Comparison of ENCODE assay signal across 1 cellular context in genomic region chr19:3029070-3029923, GRCh38.
TF ChIP-seq lines count a peak whose summit lies in the region.

Gene TLE2, minus strand, starts transcription at chr19:3029280. Its CDS starts 376 bp downstream, at chr19:3028904.

TF ChIP-seq in K562, 482 proteins besides CTCF, POLR2A, EP300 and RAD21 (continued from another document):
- TF ChIP-seq, protein P1, sequence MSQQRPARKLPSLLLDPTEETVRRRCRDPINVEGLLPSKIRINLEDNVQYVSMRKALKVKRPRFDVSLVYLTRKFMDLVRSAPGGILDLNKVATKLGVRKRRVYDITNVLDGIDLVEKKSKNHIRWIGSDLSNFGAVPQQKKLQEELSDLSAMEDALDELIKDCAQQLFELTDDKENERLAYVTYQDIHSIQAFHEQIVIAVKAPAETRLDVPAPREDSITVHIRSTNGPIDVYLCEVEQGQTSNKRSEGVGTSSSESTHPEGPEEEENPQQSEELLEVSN (IDR thresholded peaks at IDR 0.05; ENCODE audit: borderline replicate concordance in 1 of 2, extremely low read depth in 1 of 2, insufficient read depth in 1 of 2, insufficient read length in 1 of 2, low read depth in 1 of 2, low read length in 1 of 2, poor library complexity in 1 of 2, severe bottlenecking in 1 of 2): peak in 1 of 2 experiments; percentile 41
- no peak for TF ChIP-seq CCNT2 (IDR thresholded peaks at IDR 0.05; ENCODE audit: borderline replicate concordance, extremely low read depth, insufficient read length, low read depth, low read length)
- no peak for TF ChIP-seq PCBP2 (IDR thresholded peaks at IDR 0.05; ENCODE audit: low read depth, low read length, poor library complexity, severe bottlenecking)
- no peak for TF ChIP-seq ZNF592 (IDR thresholded peaks at IDR 0.05)
- TF ChIP-seq ZBTB8A (IDR thresholded peaks at IDR 0.05; ENCODE audit: partially characterized antibody): no peak
- peak; percentile 56; the same call in 1 of the 2 replicates for TF ChIP-seq ZBTB7A (IDR thresholded peaks at IDR 0.05; ENCODE audit: borderline replicate concordance, control insufficient read depth, low read depth, low read length)
- TF ChIP-seq VEZF1 (CRISPR knock-in tag; IDR thresholded peaks at IDR 0.05): peak; percentile 82
- no peak for TF ChIP-seq ZNF263 (CRISPR knock-in tag; IDR thresholded peaks at IDR 0.05; ENCODE audit: borderline replicate concordance)
- TF ChIP-seq ZNF140 (CRISPR knock-in tag; IDR thresholded peaks at IDR 0.05): no peak
- TF ChIP-seq ARID3B (CRISPR knock-in tag; IDR thresholded peaks at IDR 0.05; ENCODE audit: borderline replicate concordance): no peak
- TF ChIP-seq ZNF740 (CRISPR knock-in tag; IDR thresholded peaks at IDR 0.05): no peak; the same call in 1 of the 2 replicates
- TF ChIP-seq ZNF740 (tag; IDR thresholded peaks at IDR 0.05): peak in 1 of 2 experiments; percentile 81; a peak in 2 of 4 replicates
- TF ChIP-seq ZNF121 (CRISPR knock-in tag; conservative IDR thresholded peaks at IDR 0.05): peak; percentile 65; the same call in 1 of the 2 replicates
- no peak for TF ChIP-seq DLX4 (CRISPR knock-in tag; IDR thresholded peaks at IDR 0.05)
